Comparison of ENCODE assay signal across 24 cellular contexts in the genomic region with DNA sequence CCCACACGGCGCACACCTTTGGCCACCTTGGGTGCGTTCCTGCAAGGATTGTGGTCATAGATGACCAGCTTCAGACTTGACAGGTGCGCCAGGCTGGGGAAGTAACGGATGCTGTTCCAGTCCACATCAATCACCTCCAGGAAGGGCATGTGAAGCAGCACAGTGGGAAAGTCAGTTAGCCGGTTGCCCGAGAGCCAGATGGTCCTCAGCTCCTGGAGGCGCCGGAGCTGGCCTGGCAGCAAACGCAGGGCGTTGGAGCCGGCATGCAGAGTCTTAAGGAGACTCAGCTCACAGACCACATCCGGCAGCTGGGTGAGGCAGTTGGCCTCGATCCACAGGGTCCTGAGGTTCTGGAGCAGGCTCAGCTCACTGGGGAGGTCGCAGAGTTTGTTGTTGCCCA. TPM values are rescaled to one million over a fixed set of nuclear protein-coding genes. Genes with fewer than 3 reads are reported as not detected.
DNase-seq lines count a peak whose midpoint lies in the region; TF ChIP-seq lines count a peak whose summit lies in the region.
"Had no signal": no experiment of that assay in that cellular context is flagged by ENCODE, and none has a peak within 500 bp of the region (broad histone marks: within the 10 kb centered on the region; RNA-seq: fewer than 3 reads in every experiment).

No MANE protein-coding gene starts in this region.

- no peak overlapping the region for H3K4me2 ChIP-seq in neural progenitor cell
- H3K4me2 ChIP-seq: A549 had no signal

- no peaks in the 10 kb centered on the region for H3F3A ChIP-seq in neural progenitor cell (ENCODE audit: low read depth)

- peaks cover 4% of the 10 kb centered on the region for H3K27me3 Mint-ChIP-seq in neural progenitor cell (ENCODE audit: insufficient read depth, low read depth)

- H3K4me1 Mint-ChIP-seq in neural progenitor cell: no peaks in the 10 kb centered on the region
- H3K4me1 Mint-ChIP-seq: B cell had no signal

- TF ChIP-seq CTCF in left ventricle myocardium inferior (IDR thresholded peaks at IDR 0.05; ENCODE audit: borderline replicate concordance) (no peak), neural progenitor cell (IDR thresholded peaks at IDR 0.05) (no peak)

- no peaks in the 10 kb centered on the region for H3K27me3 ChIP-seq in left ventricle myocardium inferior (ENCODE audit: low read depth)
- no peaks in the 10 kb centered on the region for H3K27me3 ChIP-seq in neural progenitor cell
- H3K27me3 ChIP-seq: Peyer's patch had no signal

- DNase-seq in G401 (ENCODE audit: low spot score) (peak; percentile 67), Kasumi-1 (lab: John Stamatoyannopoulos, UW) (peak; percentile 11 to 17), cerebellum (ENCODE audit: low spot score) (peak; percentile 51), left ventricle myocardium inferior (no peak), mesenteric fat pad (ENCODE audit: low spot score) (no peak), neural progenitor cell (ENCODE audit: low spot score) (no peak), NCI-H146 (lab: John Stamatoyannopoulos, UW) (no peak)
- no peak for DNase-seq in stimulated activated CD4-positive, alpha-beta T cell treated with anti-CD3 and anti-CD28 coated beads, Interleukin-2, amount 100 ng/mL, for 24 hours
- DNase-seq: DMS79, NCI-H1092, NCI-H1436, NCI-H2029, NCI-H2227 treated with DMSO at 0.1 percent for 48 hours, NCI-H510A treated with DMSO at 0.1 percent for 48 hours, NCI-H748 treated with DMSO at 0.1 percent for 48 hours, Peyer's patch, SW 1271 had no signal

- H4K20me1 ChIP-seq in neural progenitor cell (ENCODE audit: low read depth): no peaks in the 10 kb centered on the region

- no peak overlapping the region for H3K4me3 Mint-ChIP-seq in neural progenitor cell
- H3K4me3 Mint-ChIP-seq: B cell had no signal

- H3K9me3 ChIP-seq in left ventricle myocardium inferior (replicated peaks) (no peaks in the 10 kb centered on the region), neural progenitor cell (ENCODE audit: low read depth) (no peaks in the 10 kb centered on the region)
- H3K9me3 ChIP-seq: A549, HAP-1, Peyer's patch had no signal

- intact Hi-C loops in left ventricle myocardium inferior (cut with micrococcal nuclease): no loop called here

- in situ Hi-C loops in G401 (cut with HindIII; ENCODE audit: low sequenced_read_pairs): no loop called here

- no peaks in the 10 kb centered on the region for H3K9me3 Mint-ChIP-seq in neural progenitor cell

- no peaks in the 10 kb centered on the region for H3K79me2 ChIP-seq in neural progenitor cell (ENCODE audit: low read depth)

- H3K27ac ChIP-seq in left ventricle myocardium inferior (replicated peaks) (peak overlapping the region; percentile 83), neural progenitor cell (no peak overlapping the region)
- H3K27ac ChIP-seq: A549, Peyer's patch had no signal

- no peak overlapping the region for H2AFZ ChIP-seq in neural progenitor cell (replicated peaks)

- H3K9ac ChIP-seq in neural progenitor cell: no peak overlapping the region

- no peaks in the 10 kb centered on the region for H3K36me3 ChIP-seq in left ventricle myocardium inferior
- H3K36me3 ChIP-seq in neural progenitor cell: no peaks in the 10 kb centered on the region
- H3K36me3 ChIP-seq: HAP-1, Peyer's patch had no signal

- no peak overlapping the region for H3K27ac Mint-ChIP-seq in neural progenitor cell
- H3K27ac Mint-ChIP-seq: B cell had no signal

- no peaks in the 10 kb centered on the region for H3K36me3 Mint-ChIP-seq in neural progenitor cell
- H3K36me3 Mint-ChIP-seq: CD14-positive monocyte had no signal

- H3K4me1 ChIP-seq in left ventricle myocardium inferior: peaks cover 23% of the 10 kb centered on the region
- H3K4me1 ChIP-seq in neural progenitor cell: no peaks in the 10 kb centered on the region
- H3K4me1 ChIP-seq: A549, HAP-1, Peyer's patch had no signal

- peak overlapping the region; percentile 67 for H3K4me3 ChIP-seq in left ventricle myocardium inferior
- H3K4me3 ChIP-seq in neural progenitor cell: no peak overlapping the region
- H3K4me3 ChIP-seq: A549, GM12878, HAP-1, Peyer's patch had no signal

RNA-seq across cellular contexts. Expression of gene LRRC10, which starts 0.6 kb away (rescaled TPM):
- total RNA-seq in G401 (2014; rRNA removed; shearing (Covaris generic)): not detected in 2 replicates
- total RNA-seq in cerebellum: not detected
- 43.8 TPM for total RNA-seq in left ventricle myocardium inferior
- not detected for total RNA-seq in mesenteric fat pad
- total RNA-seq in neural progenitor cell (ENCODE audit: low replicate concordance): not detected in 2 replicates
- total RNA-seq: B cell, GM12878, OCI-LY7, Peyer's patch, SK-MEL-5 had no signal

RNA-seq across cellular contexts. Expression of gene CCT2, which starts 24.9 kb away (rescaled TPM):
- 363 and 440 TPM in 2 replicates for total RNA-seq in G401 (2014; rRNA removed; shearing (Covaris generic))
- total RNA-seq in cerebellum (184 TPM), left ventricle myocardium inferior (91.7 TPM), mesenteric fat pad (154 TPM), neural progenitor cell (ENCODE audit: low replicate concordance) (418 and 516 TPM in 2 replicates)

Comparison
In these comparisons a context has a peak if more than half of its experiments do, and no peak if none do; other contexts are left out.
1. DNase-seq: peak in G401 (single experiment), Kasumi-1 (2 of 2) and cerebellum (single experiment); none in left ventricle myocardium inferior (single experiment), mesenteric fat pad (single experiment), stimulated activated CD4-positive, alpha-beta T cell treated with anti-CD3 and anti-CD28 coated beads, Interleukin-2, amount 100 ng/mL, for 24 hours (0 of 2), neural progenitor cell (single experiment) and NCI-H146 (single experiment).
2. RNA of gene LRRC10, which starts 0.6 kb away (total RNA-seq): 43.8 TPM in left ventricle myocardium inferior (single experiment); not detected in G401, not detected in cerebellum (single experiment), not detected in mesenteric fat pad (single experiment) and not detected in neural progenitor cell; every median in the first group is over 10 times any median in the second.